In genomic region chr5:62083247-62083646, GRCh38 we compare ENCODE assay signal across 27 cellular contexts.
"Had no signal": no experiment of that assay in that cellular context is flagged by ENCODE, and none has a peak within 500 bp of the region (broad histone marks: within the 10 kb centered on the region; RNA-seq: fewer than 3 reads in every experiment).

No MANE protein-coding gene starts in this region.

- H3K4me1 ChIP-seq: ascending aorta, colonic mucosa, esophagus muscularis mucosa, right lobe of liver, testis had no signal

- H3K4me1 Mint-ChIP-seq: central memory CD8-positive, alpha-beta T cell; immature natural killer cell; naive B cell; stimulated activated memory B cell treated with anti-CD40 and anti-IgM and Interleukin-4, amounts not matched to agents 10 μg/mL and 1 μg/mL and 100 μg/mL, for 72 hours had no signal

- H3K27ac ChIP-seq: ascending aorta, colonic mucosa, esophagus muscularis mucosa, hepatocyte, right lobe of liver, testis, WERI-Rb-1 had no signal

- H3K9me3 ChIP-seq: ascending aorta, colonic mucosa, esophagus muscularis mucosa, mucosa of descending colon, right lobe of liver, testis had no signal

- H3K27ac Mint-ChIP-seq: activated CD8-positive, alpha-beta T cell treated with anti-CD3 and anti-CD28 coated beads, Interleukin-2, amount 10 ng/mL, durations not matched to agents 7 days and 5 days; activated naive CD4-positive, alpha-beta T cell treated with anti-CD3 and anti-CD28 coated beads, Interleukin-2, amount 50 U/mL, for 72 hours; effector memory CD8-positive, alpha-beta T cell; immature natural killer cell; naive B cell; stimulated activated memory B cell treated with anti-CD40 and anti-IgM and Interleukin-4, amounts not matched to agents 10 μg/mL and 1 μg/mL and 100 μg/mL, for 72 hours; type B pancreatic cell had no signal

- H3K36me3 ChIP-seq: ascending aorta, colonic mucosa, esophagus muscularis mucosa, right lobe of liver, WERI-Rb-1 had no signal

- H3K4me3 ChIP-seq: ascending aorta, colonic mucosa, dorsolateral prefrontal cortex, esophagus muscularis mucosa, hepatocyte, mucosa of descending colon, right lobe of liver, testis had no signal

- FAIRE-seq: endothelial cell of umbilical vein, frontal cortex, small intestine had no signal

- H3K36me3 Mint-ChIP-seq: activated naive CD4-positive, alpha-beta T cell treated with anti-CD3 and anti-CD28 coated beads, Interleukin-2, amount 50 U/mL, for 72 hours; immature natural killer cell; naive B cell; stimulated activated memory B cell treated with anti-CD40 and anti-IgM and Interleukin-4, amounts not matched to agents 10 μg/mL and 1 μg/mL and 100 μg/mL, for 72 hours; type B pancreatic cell had no signal

- H3K9me3 Mint-ChIP-seq: activated naive CD4-positive, alpha-beta T cell treated with anti-CD3 and anti-CD28 coated beads, Interleukin-2, amount 50 U/mL, for 72 hours; central memory CD8-positive, alpha-beta T cell; effector memory CD8-positive, alpha-beta T cell; immature natural killer cell; stimulated activated memory B cell treated with anti-CD40 and anti-IgM and Interleukin-4, amounts not matched to agents 10 μg/mL and 1 μg/mL and 100 μg/mL, for 72 hours; type B pancreatic cell had no signal

- H3K4me2 ChIP-seq: hepatocyte had no signal

- H3K79me2 ChIP-seq: hepatocyte had no signal

- H3K4me3 Mint-ChIP-seq: activated CD8-positive, alpha-beta T cell treated with anti-CD3 and anti-CD28 coated beads, Interleukin-2, amount 10 ng/mL, durations not matched to agents 7 days and 5 days; central memory CD8-positive, alpha-beta T cell; effector memory CD8-positive, alpha-beta T cell; immature natural killer cell; naive B cell; stimulated activated memory B cell treated with anti-CD40 and anti-IgM and Interleukin-4, amounts not matched to agents 10 μg/mL and 1 μg/mL and 100 μg/mL, for 72 hours; type B pancreatic cell had no signal

- DNase-seq: activated CD4-positive, alpha-beta T cell treated with anti-CD3 and anti-CD28 coated beads, Interleukin-2, amount 50 U/mL, for 1 hour; activated CD4-positive, CD25-positive, alpha-beta regulatory T cell treated with anti-CD3 and anti-CD28 coated beads, Interleukin-2, amount 50 U/mL, for 72 hours; activated CD8-positive, alpha-beta T cell treated with anti-CD3 and anti-CD28 coated beads, Interleukin-2, amount 10 ng/mL, durations not matched to agents 7 days and 5 days; activated T-cell treated with anti-CD3 and anti-CD28 coated beads, Interleukin-2, amount 50 U/mL, for 1 hour; colonic mucosa; effector memory CD8-positive, alpha-beta T cell; glutamatergic neuron; immature natural killer cell; left ventricle myocardium superior; mesendoderm; mucosa of descending colon; naive B cell; right lobe of liver; small intestine; stimulated activated CD4-positive, alpha-beta T cell treated with anti-CD3 and anti-CD28 coated beads, Interleukin-15, amount 100 ng/mL, for 24 hours; testis; WERI-Rb-1 had no signal

- H3K27me3 ChIP-seq: ascending aorta, colonic mucosa, dorsolateral prefrontal cortex, esophagus muscularis mucosa, hepatocyte, right lobe of liver, testis had no signal

- H3K27me3 Mint-ChIP-seq: stimulated activated memory B cell treated with anti-CD40 and anti-IgM and Interleukin-4, amounts not matched to agents 10 μg/mL and 1 μg/mL and 100 μg/mL, for 72 hours had no signal

- H2AFZ ChIP-seq: hepatocyte had no signal

- ATAC-seq: activated CD8-positive, alpha-beta T cell treated with anti-CD3 and anti-CD28 coated beads, Interleukin-2, amount 10 ng/mL, durations not matched to agents 7 days and 5 days; activated naive CD4-positive, alpha-beta T cell treated with anti-CD3 and anti-CD28 coated beads, Interleukin-2, amount 50 U/mL, for 72 hours; effector memory CD8-positive, alpha-beta T cell; left ventricle myocardium superior; mucosa of descending colon; right lobe of liver; stimulated activated memory B cell treated with anti-CD40 and anti-IgM and Interleukin-4, amounts not matched to agents 10 μg/mL and 1 μg/mL and 100 μg/mL, for 72 hours had no signal
